Comparison of ENCODE assay signal across 17 cellular contexts in the genomic region with DNA sequence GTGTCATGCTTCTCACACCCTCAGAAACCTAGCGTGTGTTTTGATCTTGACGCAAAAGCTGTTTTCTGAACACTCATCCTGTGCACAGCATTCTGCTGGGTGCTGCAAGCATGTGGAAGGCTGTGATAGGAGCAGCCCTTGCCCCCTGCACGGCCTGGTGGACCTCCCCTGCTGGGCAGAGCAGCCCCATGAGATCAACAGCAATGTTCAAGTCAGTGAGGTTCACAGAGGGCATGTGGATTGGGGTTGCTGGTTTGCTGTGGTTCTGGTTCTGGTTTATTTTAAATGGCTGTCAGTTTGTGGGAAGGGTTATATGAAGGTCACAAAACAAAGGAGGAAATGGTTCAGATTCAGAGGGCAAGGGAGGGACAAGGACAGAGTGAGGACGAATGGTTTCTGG.
DNase-seq lines count a peak whose midpoint lies in the region; ATAC-seq, FAIRE-seq and TF ChIP-seq lines count a peak whose summit lies in the region.
"Had no signal": no experiment of that assay in that cellular context is flagged by ENCODE, and none has a peak within 500 bp of the region (broad histone marks: within the 10 kb centered on the region; RNA-seq: fewer than 3 reads in every experiment).

No MANE protein-coding gene starts in this region.

- H3K27ac ChIP-seq in HepG2 (ENCODE audit: extremely low read length, insufficient read depth, low read length): no peak overlapping the region
- H3K27ac ChIP-seq in neuronal stem cell (replicated peaks; ENCODE audit: low read length): no peak overlapping the region
- H3K27ac ChIP-seq: GM23248, HL-60 had no signal

- no peak for TF ChIP-seq POLR2A in HepG2 (IDR thresholded peaks at IDR 0.05; ENCODE audit: insufficient read depth in 1 of 2, low read depth in 2 of 2, low read length in 2 of 2)

- no TSS peak for BruUV-seq in HepG2 (replicated peaks; lab: Mats Ljungman, UMichigan)

- intact Hi-C loops in HepG2 (cut with micrococcal nuclease; ENCODE audit: unreplicated experiment): no loop called here

- H3K79me2 ChIP-seq in HepG2 (ENCODE audit: insufficient read depth, low read length): no peaks in the 10 kb centered on the region

- H3K4me2 ChIP-seq in HepG2 (ENCODE audit: low read depth, low read length): no peak overlapping the region
- H3K4me2 ChIP-seq in neuronal stem cell (ENCODE audit: insufficient read depth, low read length, poor library complexity, severe bottlenecking): no peak overlapping the region

- CTCF ChIA-PET in HepG2 (lab: Yijun Ruan, JAX; ENCODE audit: low intra/inter-chr PET ratio, low total read pairs): no interaction called here

- no peak overlapping the region for H3K23ac ChIP-seq in neuronal stem cell (ENCODE audit: low read depth, low read length, poor library complexity)

- H2AFZ ChIP-seq in HepG2 (ENCODE audit: low read length): peak overlapping the region; percentile 60
- no peak overlapping the region for H2AFZ ChIP-seq in neuronal stem cell (ENCODE audit: low read length)
- H2AFZ ChIP-seq: GM23248 had no signal

- no peak overlapping the region for H3K9ac ChIP-seq in HepG2 (ENCODE audit: insufficient read depth, low read depth, low read length)
- H3K9ac ChIP-seq in neuronal stem cell (ENCODE audit: low read depth, low read length, poor library complexity): no peak overlapping the region
- H3K9ac ChIP-seq: GM23248 had no signal

- ATAC-seq in HepG2: peak; percentile 55
- ATAC-seq: CD8-positive, alpha-beta T cell had no signal

- peak overlapping the region; percentile 81 for H2BK15ac ChIP-seq in neuronal stem cell (ENCODE audit: low read length)

- no peak overlapping the region for H4K91ac ChIP-seq in neuronal stem cell (ENCODE audit: low read depth, low read length, poor library complexity)

- POLR2A ChIA-PET in HepG2 (lab: Yijun Ruan, JAX): interaction anchor here (2.0 kb wide), 1 partner anchor 71 kb away, joined by 5 read pairs; a partner anchor contains a TSS

- H3K4me1 ChIP-seq in HepG2 (ENCODE audit: insufficient read depth, low read length) (peaks cover 61% of the 10 kb centered on the region), neuronal stem cell (ENCODE audit: control insufficient read depth in 2 of 2, insufficient read depth in 1 of 2, low read depth in 1 of 2, low read length in 2 of 2) (peaks cover 0 to 2% of the 10 kb centered on the region in 2 donors)

- H3K18ac ChIP-seq in neuronal stem cell (ENCODE audit: low read length): peak overlapping the region; percentile 80

- no peak overlapping the region for H2BK120ac ChIP-seq in neuronal stem cell (ENCODE audit: low read depth, low read length)

- H3K9me3 ChIP-seq in HepG2 (ENCODE audit: low read length): no peaks in the 10 kb centered on the region
- H3K9me3 ChIP-seq in neuronal stem cell (replicated peaks in 1 of 2; ENCODE audit: control insufficient read depth in 2 of 2, insufficient read depth in 1 of 2, low read depth in 1 of 2, low read length in 2 of 2): no peaks in the 10 kb centered on the region
- H3K9me3 ChIP-seq: Peyer's patch had no signal

- peak overlapping the region; percentile 97 for H2BK12ac ChIP-seq in neuronal stem cell (ENCODE audit: low read length)

- TF ChIP-seq CTCF in HepG2 (CRISPR knock-in tag; IDR thresholded peaks at IDR 0.05): no peak; the same call in 1 of the 2 replicates

- no peaks in the 10 kb centered on the region for H4K20me1 ChIP-seq in HepG2 (ENCODE audit: insufficient read depth, low read length)

- no peak for TF ChIP-seq EP300 in HepG2 (IDR thresholded peaks at IDR 0.05; ENCODE audit: low read depth in 2 of 2, low read length in 2 of 2)
- no peak for TF ChIP-seq EP300 in HepG2 (CRISPR knock-in tag; IDR thresholded peaks at IDR 0.05; ENCODE audit: borderline replicate concordance)

- H2BK5ac ChIP-seq in neuronal stem cell (ENCODE audit: low read length): no peak overlapping the region

- H3K27me3 ChIP-seq in HepG2 (ENCODE audit: control insufficient read depth in 1 of 2, insufficient read depth in 2 of 2, low read length in 2 of 2) (no peaks in the 10 kb centered on the region), neuronal stem cell (ENCODE audit: control insufficient read depth in 3 of 3, insufficient read depth in 3 of 3, low read depth in 1 of 3, low read length in 3 of 3) (no peaks in the 10 kb centered on the region)
- H3K27me3 ChIP-seq: Peyer's patch had no signal

- in situ Hi-C loops in HepG2 (cut with HindIII; ENCODE audit: extremely low pct_ligation_motif_present, low pct_unique_long_range_greater_than_20kb): no loop called here

- no peak overlapping the region for H4K8ac ChIP-seq in neuronal stem cell (ENCODE audit: low read depth, low read length)

- TF ChIP-seq RAD21 in HepG2 (CRISPR knock-in tag; IDR thresholded peaks at IDR 0.05): no peak

- FAIRE-seq in TTC549 (lab: Jason Lieb, UNC) (peak; percentile 50), HepG2 (lab: Jason Lieb, UNC) (peak; percentile 70)

- DNase-seq in HepG2 (ENCODE audit: low spot score) (no peak), neuronal stem cell (ENCODE audit: low spot score) (no peak), A172 (ENCODE audit: low spot score) (no peak), NCI-H2107 (lab: John Stamatoyannopoulos, UW) (no peak)
- DNase-seq in activated CD8-positive, alpha-beta memory T cell treated with anti-CD3 and anti-CD28 coated beads for 24 hours: no peak
- no peak for DNase-seq in stimulated activated CD8-positive, alpha-beta memory T cell treated with anti-CD3 and anti-CD28 coated beads, Interleukin-4, amount 100 ng/mL, for 48 hours
- DNase-seq: CD8-positive, alpha-beta T cell; GF-D8; GM23248; MM.1S; NCI-H187 treated with DMSO at 0.1 percent for 48 hours; NCI-H2171 treated with DMSO at 0.1 percent for 48 hours; NCI-H510A; SHP77 had no signal

- no peak overlapping the region for H3K14ac ChIP-seq in neuronal stem cell (ENCODE audit: low read length)

- H3K4me3 ChIP-seq in HepG2 (replicated peaks in 1 of 3; ENCODE audit: insufficient read depth in 1 of 3, low read depth in 2 of 3, low read length in 3 of 3) (no peak overlapping the region), neuronal stem cell (ENCODE audit: low read length in 2 of 2) (peak overlapping the region in 1 of 2 donors; percentile 70)
- H3K4me3 ChIP-seq: GM23248, Peyer's patch had no signal

- H3K79me1 ChIP-seq in neuronal stem cell (ENCODE audit: low read depth, low read length): no peaks in the 10 kb centered on the region

- H2AK5ac ChIP-seq in neuronal stem cell (ENCODE audit: low read depth, low read length): no peak overlapping the region

- H3K36me3 ChIP-seq in HepG2 (replicated peaks in 1 of 2; ENCODE audit: control insufficient read depth in 1 of 2, insufficient read depth in 2 of 2, low read length in 2 of 2): no peaks in the 10 kb centered on the region
- no peaks in the 10 kb centered on the region for H3K36me3 ChIP-seq in neuronal stem cell (replicated peaks in 1 of 2; ENCODE audit: control insufficient read depth in 2 of 2, insufficient read depth in 2 of 2, low read length in 2 of 2)
- H3K36me3 ChIP-seq: Peyer's patch had no signal

- peak overlapping the region; percentile 84 for H3K4ac ChIP-seq in neuronal stem cell (ENCODE audit: low read length)

- 71% methylated on average over 4 of the region's 4 CpGs for WGBS in HepG2 (ENCODE audit: low lambda C conversion rate)
- no CpG with 5 or more reads among the region's 4 CpGs for WGBS in neuronal stem cell (ENCODE audit: extremely low coverage in 2 of 2, insufficient read length in 2 of 2, insufficient replicate concordance in 1 of 2), 2 donors

TF ChIP-seq in HepG2, 621 proteins besides CTCF, POLR2A, EP300 and RAD21 (continues in another document):
- TF ChIP-seq SALL1 (CRISPR knock-in tag; IDR thresholded peaks at IDR 0.05) (0 out of 2 replicates have a peak, but pooled peaks have one; percentile 7), GATA4 (IDR thresholded peaks at IDR 0.05; ENCODE audit: borderline replicate concordance, low read depth) (no peak), JARID2 (CRISPR knock-in tag; IDR thresholded peaks at IDR 0.05; ENCODE audit: insufficient replicate concordance) (no peak)
- TF ChIP-seq, protein P1, sequence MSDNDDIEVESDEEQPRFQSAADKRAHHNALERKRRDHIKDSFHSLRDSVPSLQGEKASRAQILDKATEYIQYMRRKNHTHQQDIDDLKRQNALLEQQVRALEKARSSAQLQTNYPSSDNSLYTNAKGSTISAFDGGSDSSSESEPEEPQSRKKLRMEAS (IDR thresholded peaks at IDR 0.05): 0 out of 2 replicates have a peak, but pooled peaks have one; percentile 14
